ENCODE assay signal across 22 cellular contexts in genomic region chr3:103706671-103707070, GRCh38.
"Had no signal": no experiment of that assay in that cellular context is flagged by ENCODE, and none has a peak within 500 bp of the region (broad histone marks: within the 10 kb centered on the region; RNA-seq: fewer than 3 reads in every experiment).

No MANE protein-coding gene starts in this region.

- H3K27me3 ChIP-seq: MG63 had no signal

- H3K36me3 ChIP-seq: MG63 had no signal

- H3K4me3 ChIP-seq: MG63 had no signal

- FAIRE-seq: HepG2, RCC 7860 had no signal

- DNase-seq: IMR-90, Karpas-422, KG1, MG63, NCI-H1092, NCI-H1105 treated with DMSO at 0.1 percent for 48 hours, NCI-H1417 treated with DMSO at 0.1 percent for 48 hours, NCI-H146, NCI-H1694 treated with DMSO at 0.1 percent for 48 hours, NCI-H1930, NCI-H2081, NCI-H2107, NCI-H2171, NCI-H345, NCI-H446 treated with DMSO at 0.1 percent for 48 hours, NCI-H510A treated with DMSO at 0.1 percent for 48 hours, NCI-H526, RPMI8226, SHP77 had no signal

- H3K9me3 ChIP-seq: MG63 had no signal

- ATAC-seq: HepG2, SK-N-SH treated with all-trans-retinoic acid at 6 μM for 48 hours had no signal
